In the genomic region with DNA sequence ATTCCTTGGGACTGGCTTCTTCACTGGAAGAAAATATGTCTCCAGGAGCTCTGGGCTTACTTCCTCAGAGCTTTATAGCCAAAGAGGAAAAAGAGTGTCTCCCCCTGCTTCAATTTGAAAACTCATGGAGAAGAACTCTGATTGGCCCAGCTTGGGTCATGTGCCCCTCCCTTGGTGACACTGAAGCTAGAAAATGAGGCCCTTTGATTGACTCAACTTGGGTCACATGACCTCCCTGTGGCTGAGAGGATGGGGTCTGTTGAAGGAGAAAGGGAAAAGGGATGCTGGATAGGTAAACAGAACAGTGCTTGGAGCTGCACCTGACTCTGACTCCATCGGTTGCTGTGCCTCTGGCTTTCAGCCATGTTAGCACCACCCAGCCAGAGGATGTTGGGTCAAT, we compare ENCODE assay signal across 2 cellular contexts.
TF ChIP-seq lines count a peak whose summit lies in the region.

No MANE protein-coding gene starts in this region.

TF ChIP-seq in GM23338, 12 proteins besides CTCF, POLR2A, EP300 and RAD21 (continued from another document and continues in another):
- TF ChIP-seq, protein P1, sequence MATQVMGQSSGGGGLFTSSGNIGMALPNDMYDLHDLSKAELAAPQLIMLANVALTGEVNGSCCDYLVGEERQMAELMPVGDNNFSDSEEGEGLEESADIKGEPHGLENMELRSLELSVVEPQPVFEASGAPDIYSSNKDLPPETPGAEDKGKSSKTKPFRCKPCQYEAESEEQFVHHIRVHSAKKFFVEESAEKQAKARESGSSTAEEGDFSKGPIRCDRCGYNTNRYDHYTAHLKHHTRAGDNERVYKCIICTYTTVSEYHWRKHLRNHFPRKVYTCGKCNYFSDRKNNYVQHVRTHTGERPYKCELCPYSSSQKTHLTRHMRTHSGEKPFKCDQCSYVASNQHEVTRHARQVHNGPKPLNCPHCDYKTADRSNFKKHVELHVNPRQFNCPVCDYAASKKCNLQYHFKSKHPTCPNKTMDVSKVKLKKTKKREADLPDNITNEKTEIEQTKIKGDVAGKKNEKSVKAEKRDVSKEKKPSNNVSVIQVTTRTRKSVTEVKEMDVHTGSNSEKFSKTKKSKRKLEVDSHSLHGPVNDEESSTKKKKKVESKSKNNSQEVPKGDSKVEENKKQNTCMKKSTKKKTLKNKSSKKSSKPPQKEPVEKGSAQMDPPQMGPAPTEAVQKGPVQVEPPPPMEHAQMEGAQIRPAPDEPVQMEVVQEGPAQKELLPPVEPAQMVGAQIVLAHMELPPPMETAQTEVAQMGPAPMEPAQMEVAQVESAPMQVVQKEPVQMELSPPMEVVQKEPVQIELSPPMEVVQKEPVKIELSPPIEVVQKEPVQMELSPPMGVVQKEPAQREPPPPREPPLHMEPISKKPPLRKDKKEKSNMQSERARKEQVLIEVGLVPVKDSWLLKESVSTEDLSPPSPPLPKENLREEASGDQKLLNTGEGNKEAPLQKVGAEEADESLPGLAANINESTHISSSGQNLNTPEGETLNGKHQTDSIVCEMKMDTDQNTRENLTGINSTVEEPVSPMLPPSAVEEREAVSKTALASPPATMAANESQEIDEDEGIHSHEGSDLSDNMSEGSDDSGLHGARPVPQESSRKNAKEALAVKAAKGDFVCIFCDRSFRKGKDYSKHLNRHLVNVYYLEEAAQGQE (IDR thresholded peaks at IDR 0.05; ENCODE audit: unreplicated experiment) = no peak
- TF ChIP-seq NANOG (IDR thresholded peaks at IDR 0.05; ENCODE audit: borderline replicate concordance) = no peak
- no peak for TF ChIP-seq EZH2phosphoT487 (IDR thresholded peaks at IDR 0.05; ENCODE audit: unreplicated experiment)
- no peak for TF ChIP-seq STAT1 (IDR thresholded peaks at IDR 0.05; ENCODE audit: unreplicated experiment)
- TF ChIP-seq POLR2AphosphoS5 (IDR thresholded peaks at IDR 0.05; ENCODE audit: low read depth) = no peak
- TF ChIP-seq ZNF331 (CRISPR knock-in tag; IDR thresholded peaks at IDR 0.05; ENCODE audit: low read depth) = no peak
- TF ChIP-seq, protein P2, sequence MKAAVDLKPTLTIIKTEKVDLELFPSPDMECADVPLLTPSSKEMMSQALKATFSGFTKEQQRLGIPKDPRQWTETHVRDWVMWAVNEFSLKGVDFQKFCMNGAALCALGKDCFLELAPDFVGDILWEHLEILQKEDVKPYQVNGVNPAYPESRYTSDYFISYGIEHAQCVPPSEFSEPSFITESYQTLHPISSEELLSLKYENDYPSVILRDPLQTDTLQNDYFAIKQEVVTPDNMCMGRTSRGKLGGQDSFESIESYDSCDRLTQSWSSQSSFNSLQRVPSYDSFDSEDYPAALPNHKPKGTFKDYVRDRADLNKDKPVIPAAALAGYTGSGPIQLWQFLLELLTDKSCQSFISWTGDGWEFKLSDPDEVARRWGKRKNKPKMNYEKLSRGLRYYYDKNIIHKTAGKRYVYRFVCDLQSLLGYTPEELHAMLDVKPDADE (IDR thresholded peaks at IDR 0.05) = no peak
- no peak for TF ChIP-seq ZNF114 (CRISPR knock-in tag; IDR thresholded peaks at IDR 0.05)
- no peak for TF ChIP-seq EZH2 (IDR thresholded peaks at IDR 0.05; ENCODE audit: low read depth, unreplicated experiment)
- TF ChIP-seq JUNB (IDR thresholded peaks at IDR 0.05; ENCODE audit: unreplicated experiment) = no peak

TF ChIP-seq in WTC11, 78 proteins besides CTCF, POLR2A, EP300 and RAD21 (continued from another document):
- TF ChIP-seq, protein P3, sequence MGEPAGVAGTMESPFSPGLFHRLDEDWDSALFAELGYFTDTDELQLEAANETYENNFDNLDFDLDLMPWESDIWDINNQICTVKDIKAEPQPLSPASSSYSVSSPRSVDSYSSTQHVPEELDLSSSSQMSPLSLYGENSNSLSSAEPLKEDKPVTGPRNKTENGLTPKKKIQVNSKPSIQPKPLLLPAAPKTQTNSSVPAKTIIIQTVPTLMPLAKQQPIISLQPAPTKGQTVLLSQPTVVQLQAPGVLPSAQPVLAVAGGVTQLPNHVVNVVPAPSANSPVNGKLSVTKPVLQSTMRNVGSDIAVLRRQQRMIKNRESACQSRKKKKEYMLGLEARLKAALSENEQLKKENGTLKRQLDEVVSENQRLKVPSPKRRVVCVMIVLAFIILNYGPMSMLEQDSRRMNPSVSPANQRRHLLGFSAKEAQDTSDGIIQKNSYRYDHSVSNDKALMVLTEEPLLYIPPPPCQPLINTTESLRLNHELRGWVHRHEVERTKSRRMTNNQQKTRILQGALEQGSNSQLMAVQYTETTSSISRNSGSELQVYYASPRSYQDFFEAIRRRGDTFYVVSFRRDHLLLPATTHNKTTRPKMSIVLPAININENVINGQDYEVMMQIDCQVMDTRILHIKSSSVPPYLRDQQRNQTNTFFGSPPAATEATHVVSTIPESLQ (CRISPR knock-in tag; IDR thresholded peaks at IDR 0.05) = no peak
- no peak for TF ChIP-seq OVOL2 (CRISPR knock-in tag; IDR thresholded peaks at IDR 0.05; ENCODE audit: borderline replicate concordance)
